In genomic region chr1:236307437-236307836, GRCh38 we compare ENCODE assay signal across 16 cellular contexts.
"Had no signal": no experiment of that assay in that cellular context is flagged by ENCODE, and none has a peak within 500 bp of the region (broad histone marks: within the 10 kb centered on the region; RNA-seq: fewer than 3 reads in every experiment).

No MANE protein-coding gene starts in this region.

- H3K4me3 Mint-ChIP-seq: activated CD8-positive, alpha-beta memory T cell treated with anti-CD3 and anti-CD28 coated beads, Interleukin-2, amount 10 ng/mL, durations not matched to agents 7 days and 5 days; activated naive CD8-positive, alpha-beta T cell; activated T-cell treated with anti-CD3 and anti-CD28 coated beads, Interleukin-2, amount 50 U/mL, for 24 hours had no signal

- H3K27me3 Mint-ChIP-seq: activated T-cell treated with anti-CD3 and anti-CD28 coated beads, Interleukin-2, amount 50 U/mL, for 24 hours had no signal

- ATAC-seq: activated CD8-positive, alpha-beta memory T cell treated with anti-CD3 and anti-CD28 coated beads, Interleukin-2, amount 10 ng/mL, durations not matched to agents 7 days and 5 days; heart right ventricle; left ventricle myocardium superior had no signal

- H3K27me3 ChIP-seq: breast epithelium, heart right ventricle, neutrophil, right atrium auricular region had no signal

- H3K36me3 Mint-ChIP-seq: activated CD8-positive, alpha-beta memory T cell treated with anti-CD3 and anti-CD28 coated beads, Interleukin-2, amount 10 ng/mL, durations not matched to agents 7 days and 5 days; activated naive CD8-positive, alpha-beta T cell had no signal

- H3K4me1 Mint-ChIP-seq: activated CD8-positive, alpha-beta memory T cell treated with anti-CD3 and anti-CD28 coated beads, Interleukin-2, amount 10 ng/mL, durations not matched to agents 7 days and 5 days had no signal

- H3K27ac Mint-ChIP-seq: activated CD8-positive, alpha-beta memory T cell treated with anti-CD3 and anti-CD28 coated beads, Interleukin-2, amount 10 ng/mL, durations not matched to agents 7 days and 5 days; activated naive CD8-positive, alpha-beta T cell; activated T-cell treated with anti-CD3 and anti-CD28 coated beads, Interleukin-2, amount 50 U/mL, for 24 hours had no signal

- H3K4me1 ChIP-seq: breast epithelium, heart right ventricle, right atrium auricular region had no signal

- DNase-seq: activated CD4-positive, alpha-beta T cell treated with anti-CD3 and anti-CD28 coated beads for 1 hour; activated CD4-positive, alpha-beta T cell treated with anti-CD3 and anti-CD28 coated beads, Interleukin-2, amount 50 U/mL, for 48 hours; activated CD8-positive, alpha-beta memory T cell treated with anti-CD3 and anti-CD28 coated beads, Interleukin-2, amount 10 ng/mL, durations not matched to agents 7 days and 5 days; activated effector memory CD4-positive, alpha-beta T cell treated with anti-CD3 and anti-CD28 coated beads, Interleukin-2, amount 50 U/mL, for 16 hours; activated T-cell treated with anti-CD3 and anti-CD28 coated beads, Interleukin-2, amount 50 U/mL, for 24 hours; heart right ventricle; left ventricle myocardium superior; small intestine; T1000 had no signal

- H3K9me3 Mint-ChIP-seq: activated T-cell treated with anti-CD3 and anti-CD28 coated beads, Interleukin-2, amount 50 U/mL, for 24 hours had no signal

- H3K27ac ChIP-seq: breast epithelium, heart right ventricle, neutrophil, right atrium auricular region had no signal

- FAIRE-seq: endothelial cell of umbilical vein, keratinocyte, urothelium cell line had no signal
